ENCODE assay signal across 8 cellular contexts in genomic region chr12:94831081-94831747, GRCh38.
DNase-seq lines count a peak whose midpoint lies in the region; ATAC-seq and TF ChIP-seq lines count a peak whose summit lies in the region.

No MANE protein-coding gene starts in this region.

- peak overlapping the region in 8 of 11 experiments; percentile 27 to 82 (median 62); a peak in 15 of 22 replicates for H3K27ac ChIP-seq in BLaER1 treated with 17β-estradiol and CSF1 and Interleukin-3, amounts not matched to agents 10 nM and 100 nM
- H3K27ac ChIP-seq in OCI-LY1 (ENCODE audit: low read depth, low read length, poor library complexity, severe bottlenecking) (peak overlapping the region; percentile 66), neutrophil (peak overlapping the region; percentile 77), testis (no peak overlapping the region), thyroid gland (no peak overlapping the region)

- no peaks in the 10 kb centered on the region for H4K20me1 ChIP-seq in BLaER1 treated with 17β-estradiol and CSF1 and Interleukin-3, amounts not matched to agents 10 nM and 100 nM
- no peaks in the 10 kb centered on the region for H4K20me1 ChIP-seq in OCI-LY1 (ENCODE audit: insufficient read depth, low read length)

- H3K9me2 ChIP-seq in OCI-LY1 (ENCODE audit: low read depth, low read length) = no peaks in the 10 kb centered on the region

- H3K4me1 ChIP-seq in BLaER1 treated with 17β-estradiol and CSF1 and Interleukin-3, amounts not matched to agents 10 nM and 100 nM = peaks cover 0 to 55% (median 28%) of the 10 kb centered on the region in 10 experiments; a peak in 18 of 20 replicates
- H3K4me1 ChIP-seq in OCI-LY1 (ENCODE audit: insufficient read depth, low read length, severe bottlenecking) = peaks cover 17% of the 10 kb centered on the region
- peaks cover 13 to 26% of the 10 kb centered on the region in 2 experiments for H3K4me1 ChIP-seq in neutrophil (ENCODE audit: control insufficient read depth in 1 of 2, insufficient read depth in 1 of 2, low read depth in 1 of 2, low read length in 1 of 2)
- H3K4me1 ChIP-seq in testis = peaks cover 11% of the 10 kb centered on the region
- peaks cover 11 to 15% of the 10 kb centered on the region in 2 donors for H3K4me1 ChIP-seq in thyroid gland

- no peaks in the 10 kb centered on the region for H3F3A ChIP-seq in OCI-LY1 (ENCODE audit: insufficient read depth, low read length)

- no peak overlapping the region for H2AFZ ChIP-seq in OCI-LY1 (ENCODE audit: low read length)

- H3K9me3 ChIP-seq in BLaER1 treated with 17β-estradiol and CSF1 and Interleukin-3, amounts not matched to agents 10 nM and 100 nM (replicated peaks in 1 of 11) = peaks cover 0 to 8% (median 0%) of the 10 kb centered on the region in 11 experiments; a peak in 1 of 22 replicates
- no peaks in the 10 kb centered on the region for H3K9me3 ChIP-seq in OCI-LY1 (ENCODE audit: low read length)
- no peaks in the 10 kb centered on the region for H3K9me3 ChIP-seq in neutrophil
- H3K9me3 ChIP-seq in testis = no peaks in the 10 kb centered on the region
- H3K9me3 ChIP-seq in thyroid gland = no peaks in the 10 kb centered on the region

- ATAC-seq in GM18861 (IDR thresholded peaks at IDR 0.05; ENCODE audit: unreplicated experiment) = peak; percentile 79
- peak; percentile 87 for ATAC-seq in HG02885 (IDR thresholded peaks at IDR 0.05; ENCODE audit: poor library complexity, unreplicated experiment)

- peak overlapping the region in 6 of 11 experiments; percentile 6 to 62 (median 56); a peak in 8 of 22 replicates for H3K9ac ChIP-seq in BLaER1 treated with 17β-estradiol and CSF1 and Interleukin-3, amounts not matched to agents 10 nM and 100 nM
- no peak overlapping the region for H3K9ac ChIP-seq in OCI-LY1 (ENCODE audit: low read length)

- TF ChIP-seq CTCF in OCI-LY1 (IDR thresholded peaks at IDR 0.05; ENCODE audit: low read length) (no peak), neutrophil (IDR thresholded peaks at IDR 0.05) (no peak), testis (IDR thresholded peaks at IDR 0.05) (no peak), thyroid gland (IDR thresholded peaks at IDR 0.05) (no peak)

- no peak for DNase-seq in testis
- no peak for DNase-seq in thyroid gland
- DNase-seq in DMS53 treated with DMSO at 0.1 percent for 48 hours (lab: John Stamatoyannopoulos, UW; ENCODE audit: unreplicated experiment) = no peak

- peak overlapping the region in 10 of 11 experiments; percentile 16 to 94 (median 74); a peak in 19 of 22 replicates for H3K4me2 ChIP-seq in BLaER1 treated with 17β-estradiol and CSF1 and Interleukin-3, amounts not matched to agents 10 nM and 100 nM
- peak overlapping the region; percentile 24; the same call in 1 of the 2 replicates for H3K4me2 ChIP-seq in OCI-LY1 (ENCODE audit: low read length)

- intact Hi-C loops in testis (cut with DNase I; ENCODE audit: low total_unique reads) = no loop called here
- intact Hi-C loops in thyroid gland (cut with DNase I) = no loop called here

- H3K36me3 ChIP-seq in BLaER1 treated with 17β-estradiol and CSF1 and Interleukin-3, amounts not matched to agents 10 nM and 100 nM = no peaks in the 10 kb centered on the region
- H3K36me3 ChIP-seq in OCI-LY1 (ENCODE audit: insufficient read depth, low read length) (no peaks in the 10 kb centered on the region), neutrophil (no peaks in the 10 kb centered on the region), testis (ENCODE audit: low read depth, missing control alignments) (no peaks in the 10 kb centered on the region), thyroid gland (no peaks in the 10 kb centered on the region)

- H3K4me3 ChIP-seq in BLaER1 treated with 17β-estradiol and CSF1 and Interleukin-3, amounts not matched to agents 10 nM and 100 nM = no peak overlapping the region
- no peak overlapping the region for H3K4me3 ChIP-seq in OCI-LY1 (ENCODE audit: low read depth, low read length, poor library complexity, severe bottlenecking)
- H3K4me3 ChIP-seq in neutrophil (ENCODE audit: low read depth in 1 of 2, low read length in 1 of 2) = peak overlapping the region in 1 of 2 experiments; percentile 15
- H3K4me3 ChIP-seq in testis = no peak overlapping the region
- H3K4me3 ChIP-seq in thyroid gland (replicated peaks in 1 of 3) = no peak overlapping the region

- no peaks in the 10 kb centered on the region for H3K27me3 ChIP-seq in BLaER1 treated with 17β-estradiol and CSF1 and Interleukin-3, amounts not matched to agents 10 nM and 100 nM
- H3K27me3 ChIP-seq in OCI-LY1 (ENCODE audit: insufficient read depth, low read length) = no peaks in the 10 kb centered on the region
- no peaks in the 10 kb centered on the region for H3K27me3 ChIP-seq in neutrophil
- no peaks in the 10 kb centered on the region for H3K27me3 ChIP-seq in testis
- no peaks in the 10 kb centered on the region for H3K27me3 ChIP-seq in thyroid gland

- H3K79me2 ChIP-seq in OCI-LY1 (ENCODE audit: insufficient read depth, low read length) = no peaks in the 10 kb centered on the region

- TF ChIP-seq POLR2A in testis (IDR thresholded peaks at IDR 0.05) = no peak
- TF ChIP-seq POLR2A in thyroid gland (IDR thresholded peaks at IDR 0.05) = no peak

- 68 to 70% methylated on average over 9 of the region's 9 CpGs for WGBS in testis, 2 donors
- 74 to 77% methylated on average over 9 of the region's 9 CpGs for WGBS in thyroid gland, 2 donors

Comparison
In these comparisons a context has a peak if more than half of its experiments do, and no peak if none do; other contexts are left out.
1. H3K27ac ChIP-seq: peak in BLaER1 treated with 17β-estradiol and CSF1 and Interleukin-3, amounts not matched to agents 10 nM and 100 nM (8 of 11), OCI-LY1 (single experiment) and neutrophil (single experiment); none in testis (0 of 2) and thyroid gland (0 of 3).